ENCODE assay signal across 8 cellular contexts in genomic region chr14:34059037-34059924, GRCh38.
DNase-seq lines count a peak whose midpoint lies in the region; ATAC-seq and TF ChIP-seq lines count a peak whose summit lies in the region.

No MANE protein-coding gene starts in this region.

- H3K4me3 Mint-ChIP-seq in activated CD8-positive, alpha-beta memory T cell treated with anti-CD3 and anti-CD28 coated beads, Interleukin-2, amount 10 ng/mL, durations not matched to agents 7 days and 5 days = peak overlapping the region; percentile 48

- DNase-seq in activated CD8-positive, alpha-beta memory T cell treated with anti-CD3 and anti-CD28 coated beads, Interleukin-2, amount 10 ng/mL, durations not matched to agents 7 days and 5 days = no peak
- no peak for DNase-seq in activated CD8-positive, alpha-beta memory T cell treated with anti-CD3 and anti-CD28 coated beads, Interleukin-2, amount 50 U/mL, for 48 hours
- DNase-seq in astrocyte of the spinal cord (ENCODE audit: low read depth, low spot score) (no peak), testis (no peak), left lobe of liver (ENCODE audit: low spot score) (no peak)

- peaks cover 0 to 2% (median 0%) of the 10 kb centered on the region in 4 donors for H3K27me3 ChIP-seq in liver (ENCODE audit: control insufficient read depth in 4 of 4, insufficient read depth in 4 of 4, low read length in 3 of 4)
- no peaks in the 10 kb centered on the region for H3K27me3 ChIP-seq in testis

- ATAC-seq in activated CD8-positive, alpha-beta memory T cell treated with anti-CD3 and anti-CD28 coated beads, Interleukin-2, amount 10 ng/mL, durations not matched to agents 7 days and 5 days = no peak
- ATAC-seq in left lobe of liver (no peak), HG02970 (IDR thresholded peaks at IDR 0.05; ENCODE audit: low FRiP score, unreplicated experiment) (no peak), GM19455 (IDR thresholded peaks at IDR 0.05; ENCODE audit: unreplicated experiment) (no peak)

- peaks cover 20% of the 10 kb centered on the region for H3K4me1 Mint-ChIP-seq in activated CD8-positive, alpha-beta memory T cell treated with anti-CD3 and anti-CD28 coated beads, Interleukin-2, amount 10 ng/mL, durations not matched to agents 7 days and 5 days

- H3K36me3 Mint-ChIP-seq in activated CD8-positive, alpha-beta memory T cell treated with anti-CD3 and anti-CD28 coated beads, Interleukin-2, amount 10 ng/mL, durations not matched to agents 7 days and 5 days = no peaks in the 10 kb centered on the region

- no peaks in the 10 kb centered on the region for H3K36me3 ChIP-seq in liver (ENCODE audit: control insufficient read depth in 4 of 4, insufficient read depth in 3 of 4, low read depth in 1 of 4, low read length in 3 of 4)
- H3K36me3 ChIP-seq in testis (ENCODE audit: low read depth, missing control alignments) = no peaks in the 10 kb centered on the region

- TF ChIP-seq POLR2A in testis (IDR thresholded peaks at IDR 0.05) = no peak

- WGBS in liver = 72% methylated on average over 16 of the region's 16 CpGs
- WGBS in testis, 2 donors = 64% methylated on average over 14 to 16 of the region's 16 CpGs

- intact Hi-C loops in testis (cut with DNase I; ENCODE audit: low total_unique reads) = no loop called here

- peaks cover 33% of the 10 kb centered on the region for H3K27me3 Mint-ChIP-seq in activated CD8-positive, alpha-beta memory T cell treated with anti-CD3 and anti-CD28 coated beads, Interleukin-2, amount 10 ng/mL, durations not matched to agents 7 days and 5 days

- in situ Hi-C loops in astrocyte of the spinal cord (cut with HindIII; ENCODE audit: low sequenced_read_pairs) = no loop called here

- H3K9ac ChIP-seq in liver (ENCODE audit: low read depth in 1 of 2, low read length in 2 of 2) = no peak overlapping the region

- H3K4me3 ChIP-seq in astrocyte of the spinal cord (ENCODE audit: low read depth, low read length) (peak overlapping the region; percentile 37), liver (ENCODE audit: low read depth in 1 of 3, low read length in 3 of 3) (peak overlapping the region in 2 of 3 donors; percentile 29 to 53), testis (peak overlapping the region; percentile 70 to 73)

- peak overlapping the region; percentile 52 for H3K27ac Mint-ChIP-seq in activated CD8-positive, alpha-beta memory T cell treated with anti-CD3 and anti-CD28 coated beads, Interleukin-2, amount 10 ng/mL, durations not matched to agents 7 days and 5 days

- TF ChIP-seq CTCF in astrocyte of the spinal cord (IDR thresholded peaks at IDR 0.05; ENCODE audit: low read depth, low read length) (no peak), liver (IDR thresholded peaks at IDR 0.05; ENCODE audit: low read depth, low read length, missing input control) (no peak), testis (IDR thresholded peaks at IDR 0.05) (no peak)

- TF ChIP-seq RAD21 in liver (IDR thresholded peaks at IDR 0.05) = no peak

- H3K9me3 ChIP-seq in liver (ENCODE audit: control insufficient read depth in 4 of 4, low read length in 3 of 4) = no peaks in the 10 kb centered on the region
- H3K9me3 ChIP-seq in testis = no peaks in the 10 kb centered on the region

- no peaks in the 10 kb centered on the region for H3K9me3 Mint-ChIP-seq in activated CD8-positive, alpha-beta memory T cell treated with anti-CD3 and anti-CD28 coated beads, Interleukin-2, amount 10 ng/mL, durations not matched to agents 7 days and 5 days (ENCODE audit: low read depth)

- H3K4me1 ChIP-seq in liver (ENCODE audit: control insufficient read depth in 4 of 4, insufficient read depth in 4 of 4, low read length in 3 of 4) (peaks cover 0 to 10% (median 4%) of the 10 kb centered on the region in 4 donors), testis (no peaks in the 10 kb centered on the region)

- H3K27ac ChIP-seq in liver (ENCODE audit: low read depth in 1 of 2, low read length in 2 of 2) (peak overlapping the region; percentile 37 to 57), testis (peak overlapping the region; percentile 72 to 78)

- CTCF ChIA-PET in activated CD8-positive, alpha-beta memory T cell treated with anti-CD3 and anti-CD28 coated beads, Interleukin-2, amount 10 ng/mL, durations not matched to agents 7 days and 5 days (lab: Charles Lee) = interaction anchor here (0.9 to 1.7 kb wide), 10 partner anchors 11 to 219 kb away, joined by 3 to 5 read pairs (median 4); no protein-coding TSS in a partner anchor

TF ChIP-seq in liver, 16 proteins besides CTCF, POLR2A, EP300 and RAD21:
- no peak for TF ChIP-seq JUND (IDR thresholded peaks at IDR 0.05)
- TF ChIP-seq TAF1 (conservative IDR thresholded peaks at IDR 0.05) = no peak
- no peak for TF ChIP-seq EGR1 (IDR thresholded peaks at IDR 0.05; ENCODE audit: low read depth in 2 of 2)
- no peak for TF ChIP-seq GABPA (IDR thresholded peaks at IDR 0.05 in 1 of 2, conservative IDR thresholded peaks at IDR 0.05 in 1 of 2)
- TF ChIP-seq SP1 (IDR thresholded peaks at IDR 0.05) = no peak
- TF ChIP-seq REST (IDR thresholded peaks at IDR 0.05) = no peak
- TF ChIP-seq YY1 (IDR thresholded peaks at IDR 0.05) = no peak
- no peak for TF ChIP-seq FOXA1 (IDR thresholded peaks at IDR 0.05)
TF ChIP-seq in liver: peak in this region for 0.
